Comparison of ENCODE assay signal across 19 cellular contexts in the genomic region with DNA sequence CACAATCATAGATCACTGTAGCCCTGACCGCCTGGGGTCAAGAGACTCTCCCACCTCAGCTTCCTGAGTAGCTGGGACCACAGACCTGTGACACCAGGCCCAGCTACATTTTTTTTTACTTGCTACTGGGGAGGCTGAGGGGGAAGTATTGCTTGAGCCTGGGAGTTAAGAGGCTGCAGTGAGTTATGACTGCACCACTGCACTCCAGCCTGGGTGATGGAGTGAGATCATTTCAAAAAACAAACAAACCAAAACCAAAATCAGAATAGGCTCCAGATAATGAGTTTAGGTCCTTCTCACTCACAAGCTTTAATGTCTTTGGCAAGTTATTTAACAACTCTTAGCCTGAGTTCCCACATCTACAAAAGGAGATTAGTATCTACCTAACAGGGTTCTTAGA. TPM values are rescaled to one million over a fixed set of nuclear protein-coding genes. Genes with fewer than 3 reads are reported as not detected.
A peak's percentile ranks its signal among the peaks of the same experiment; 100 is the strongest.
DNase-seq lines count a peak whose midpoint lies in the region; ATAC-seq lines count a peak whose summit lies in the region.
"Had no signal": no experiment of that assay in that cellular context is flagged by ENCODE, and none has a peak within 500 bp of the region (broad histone marks: within the 10 kb centered on the region; RNA-seq: fewer than 3 reads in every experiment).

No MANE protein-coding gene starts in this region.

- H3K4me3 Mint-ChIP-seq in CD4-positive, CD25-positive, alpha-beta regulatory T cell: no peak overlapping the region
- H3K4me3 Mint-ChIP-seq in activated CD4-positive, alpha-beta memory T cell treated with anti-CD3 and anti-CD28 coated beads for 36 hours: no peak overlapping the region
- H3K4me3 Mint-ChIP-seq: T-helper 1 cell treated with Interleukin-12 subunit alpha and Interleukin-12 subunit beta and Interleukin-4 antibody, amounts not matched to agents 30 μg/mL and 1 μg/mL, for 36 hours had no signal

- no peaks in the 10 kb centered on the region for H3K27me3 ChIP-seq in CD4-positive, CD25-positive, alpha-beta regulatory T cell (ENCODE audit: control insufficient read depth, insufficient read depth, low read length)
- H3K27me3 ChIP-seq: gastrocnemius medialis, right lobe of liver, testis had no signal

- no peak for ATAC-seq in CD4-positive, CD25-positive, alpha-beta regulatory T cell (ENCODE audit: low read depth in 2 of 2)
- no peak for ATAC-seq in HG03457 (IDR thresholded peaks at IDR 0.05; ENCODE audit: unreplicated experiment)
- ATAC-seq in GM18511 (IDR thresholded peaks at IDR 0.05; ENCODE audit: unreplicated experiment): no peak
- ATAC-seq: gastrocnemius medialis had no signal

- H3K9me3 ChIP-seq in CD4-positive, CD25-positive, alpha-beta regulatory T cell (ENCODE audit: control insufficient read depth in 2 of 2, low read length in 2 of 2): no peaks in the 10 kb centered on the region
- H3K9me3 ChIP-seq: gastrocnemius medialis, right lobe of liver, testis had no signal

- no peaks in the 10 kb centered on the region for H3K27me3 Mint-ChIP-seq in CD4-positive, CD25-positive, alpha-beta regulatory T cell
- H3K27me3 Mint-ChIP-seq in activated CD4-positive, alpha-beta memory T cell treated with anti-CD3 and anti-CD28 coated beads for 36 hours: no peaks in the 10 kb centered on the region

- peak overlapping the region in 2 of 3 donors; percentile 38 to 71 for H3K27ac Mint-ChIP-seq in CD4-positive, CD25-positive, alpha-beta regulatory T cell
- H3K27ac Mint-ChIP-seq in activated CD4-positive, alpha-beta memory T cell treated with anti-CD3 and anti-CD28 coated beads for 36 hours: peak overlapping the region; percentile 33

- intact Hi-C loops in activated CD4-positive, alpha-beta memory T cell treated with anti-CD3 and anti-CD28 coated beads for 36 hours (cut with micrococcal nuclease): no loop called here

- no peak overlapping the region for H3K4me3 ChIP-seq in CD4-positive, CD25-positive, alpha-beta regulatory T cell (ENCODE audit: low read depth, low read length)
- H3K4me3 ChIP-seq: gastrocnemius medialis, right lobe of liver, testis had no signal

- CTCF ChIA-PET in activated CD4-positive, alpha-beta memory T cell treated with anti-CD3 and anti-CD28 coated beads for 36 hours (lab: Charles Lee): interaction anchor here (1.3 kb wide), 1 partner anchor 46 kb away, joined by 4 read pairs; no protein-coding TSS in a partner anchor

- H3K36me3 ChIP-seq in CD4-positive, CD25-positive, alpha-beta regulatory T cell (ENCODE audit: control insufficient read depth, insufficient read depth, low read length): peaks cover 81% of the 10 kb centered on the region

- H3K36me3 Mint-ChIP-seq in CD4-positive, CD25-positive, alpha-beta regulatory T cell: peaks cover 22% of the 10 kb centered on the region
- peaks cover 26% of the 10 kb centered on the region for H3K36me3 Mint-ChIP-seq in activated CD4-positive, alpha-beta memory T cell treated with anti-CD3 and anti-CD28 coated beads for 36 hours

- no peak overlapping the region for H3K27ac ChIP-seq in CD4-positive, CD25-positive, alpha-beta regulatory T cell (ENCODE audit: insufficient read depth, low read length, poor library complexity, severe bottlenecking)
- H3K27ac ChIP-seq: right lobe of liver, RWPE1, testis had no signal

- POLR2A ChIA-PET in activated CD4-positive, alpha-beta memory T cell treated with anti-CD3 and anti-CD28 coated beads for 36 hours (lab: Charles Lee): interaction anchor here (0.7 kb wide), 1 partner anchor 24 kb away, joined by 3 read pairs; no protein-coding TSS in a partner anchor

- no peaks in the 10 kb centered on the region for H3K4me1 ChIP-seq in CD4-positive, CD25-positive, alpha-beta regulatory T cell (ENCODE audit: control insufficient read depth, insufficient read depth, low read length, poor library complexity, severe bottlenecking)
- H3K4me1 ChIP-seq: gastrocnemius medialis, right lobe of liver, testis had no signal

- H3K4me1 Mint-ChIP-seq in CD4-positive, CD25-positive, alpha-beta regulatory T cell: peaks cover 19 to 40% (median 25%) of the 10 kb centered on the region in 4 donors
- peaks cover 26% of the 10 kb centered on the region for H3K4me1 Mint-ChIP-seq in activated CD4-positive, alpha-beta memory T cell treated with anti-CD3 and anti-CD28 coated beads for 36 hours (ENCODE audit: low read depth)

- H3K9me3 Mint-ChIP-seq in CD4-positive, CD25-positive, alpha-beta regulatory T cell: no peaks in the 10 kb centered on the region
- H3K9me3 Mint-ChIP-seq in activated CD4-positive, alpha-beta memory T cell treated with anti-CD3 and anti-CD28 coated beads for 36 hours: no peaks in the 10 kb centered on the region
- H3K9me3 Mint-ChIP-seq: T-helper 1 cell treated with Interleukin-12 subunit alpha and Interleukin-12 subunit beta and Interleukin-4 antibody, amounts not matched to agents 30 μg/mL and 1 μg/mL, for 36 hours had no signal

- no peak for DNase-seq in CD4-positive, CD25-positive, alpha-beta regulatory T cell
- DNase-seq in EL (peak; percentile 67), kidney glomerular epithelial cell (lab: John Stamatoyannopoulos, UW) (peak; percentile 37), GM19238 (ENCODE audit: insufficient read length, low spot score) (no peak), NCI-H2029 (lab: John Stamatoyannopoulos, UW) (no peak)
- DNase-seq in activated CD4-positive, alpha-beta memory T cell treated with anti-CD3 and anti-CD28 coated beads for 36 hours: peak; percentile 16
- DNase-seq: activated CD4-positive, CD25-positive, alpha-beta regulatory T cell treated with anti-CD3 and anti-CD28 coated beads, Interleukin-2, amount 50 U/mL, for 72 hours; amygdala; gastrocnemius medialis; MV-4-11; NCI-H748 treated with DMSO at 0.1 percent for 48 hours; right lobe of liver; stimulated activated CD4-positive, alpha-beta T cell treated with anti-CD3 and anti-CD28 coated beads, Interleukin-2, amount 100 ng/mL, for 48 hours; stimulated activated CD8-positive, alpha-beta memory T cell treated with anti-CD3 and anti-CD28 coated beads, Interleukin-4, amount 100 ng/mL, for 48 hours; testis had no signal

RNA-seq across cellular contexts. Expression of a gene that starts 22.8 kb away (rescaled TPM):
- 209 TPM for total RNA-seq in CD4-positive, CD25-positive, alpha-beta regulatory T cell
- 1 to 10 TPM; 2.6 to 5.3 (median 3.3) TPM for polyA plus RNA-seq in CD4-positive, CD25-positive, alpha-beta regulatory T cell
- 10 to 100 TPM; 69.2 to 72.2 TPM for total RNA-seq in activated CD4-positive, alpha-beta memory T cell treated with anti-CD3 and anti-CD28 coated beads for 36 hours

RNA-seq across cellular contexts. Expression of a gene that starts 55.1 kb away (rescaled TPM):
- total RNA-seq in CD4-positive, CD25-positive, alpha-beta regulatory T cell: 20.5 TPM
- 10 to 100 TPM; 31.3 to 44.1 (median 40.6) TPM for polyA plus RNA-seq in CD4-positive, CD25-positive, alpha-beta regulatory T cell
- 10 to 100 TPM; 48.3 to 51.6 TPM for total RNA-seq in activated CD4-positive, alpha-beta memory T cell treated with anti-CD3 and anti-CD28 coated beads for 36 hours

Comparison
In these comparisons a context has a peak if more than half of its experiments do, and no peak if none do; other contexts are left out.
1. DNase-seq: peak in EL (single experiment), activated CD4-positive, alpha-beta memory T cell treated with anti-CD3 and anti-CD28 coated beads for 36 hours (single experiment) and kidney glomerular epithelial cell (single experiment); none in CD4-positive, CD25-positive, alpha-beta regulatory T cell (0 of 3), GM19238 (single experiment) and NCI-H2029 (single experiment).